ENCODE assay signal across 1 cellular context in genomic region chrX:13090261-13091110, GRCh38.
A peak's percentile ranks its signal among the peaks of the same experiment; 100 is the strongest.
TF ChIP-seq lines count a peak whose summit lies in the region.

No MANE protein-coding gene starts in this region.

TF ChIP-seq in K562, 482 proteins besides CTCF, POLR2A, EP300 and RAD21 (continued from another document and continues in another):
- TF ChIP-seq TBL1XR1 (IDR thresholded peaks at IDR 0.05; ENCODE audit: low read length in 2 of 2) (peak in 1 of 2 experiments; percentile 46; a peak in 1 of 4 replicates), SOX6 (IDR thresholded peaks at IDR 0.05) (peak; percentile 85; the same call in 1 of the 2 replicates), SMAD4 (CRISPR knock-in tag; conservative IDR thresholded peaks at IDR 0.05) (peak; percentile 53; the same call in 1 of the 2 replicates), MYC (IDR thresholded peaks at IDR 0.05; ENCODE audit: low read depth, low read length) (0 out of 2 replicates have a peak, but pooled peaks have one; percentile 24), MYC (CRISPR knock-in tag; IDR thresholded peaks at IDR 0.05; ENCODE audit: borderline replicate concordance, low read depth) (no peak), FOSL1 (tag; conservative IDR thresholded peaks at IDR 0.05) (peak; percentile 33; the same call in 1 of the 2 replicates), ELF1 (tag; IDR thresholded peaks at IDR 0.05) (0 out of 2 replicates have a peak, but pooled peaks have one; percentile 31), LEF1 (IDR thresholded peaks at IDR 0.05) (peak; percentile 16; the same call in 1 of the 2 replicates), TEAD1 (CRISPR knock-in tag; IDR thresholded peaks at IDR 0.05) (0 out of 4 replicates have a peak, but pooled peaks of 1 of the 2 experiments have one; percentile 59), ID3 (CRISPR knock-in tag; IDR thresholded peaks at IDR 0.05) (no peak), ID3 (tag; IDR thresholded peaks at IDR 0.05) (peak; percentile 68; the same call in 1 of the 2 replicates), ZNF512 (tag; IDR thresholded peaks at IDR 0.05) (no peak), SMARCA4 (IDR thresholded peaks at IDR 0.05) (peak; percentile 54; the same call in 1 of the 2 replicates), SMARCC2 (IDR thresholded peaks at IDR 0.05; ENCODE audit: low read depth) (peak; percentile 49; the same call in 1 of the 2 replicates), ZNF197 (CRISPR knock-in tag; IDR thresholded peaks at IDR 0.05; ENCODE audit: low read depth) (0 out of 2 replicates have a peak, but pooled peaks have one; percentile 40), TAL1 (IDR thresholded peaks at IDR 0.05) (peak; percentile 38), TRIM24 (IDR thresholded peaks at IDR 0.05) (peak in 1 of 2 experiments; percentile 54; a peak in 1 of 4 replicates), RAD51 (IDR thresholded peaks at IDR 0.05; ENCODE audit: borderline replicate concordance, low read depth) (no peak), ADNP (tag; IDR thresholded peaks at IDR 0.05) (peak; percentile 57; the same call in 1 of the 2 replicates), ZNF12 (CRISPR knock-in tag; IDR thresholded peaks at IDR 0.05) (no peak), ZEB2 (IDR thresholded peaks at IDR 0.05) (peak; percentile 18; the same call in 1 of the 2 replicates)
- TF ChIP-seq, protein P1, sequence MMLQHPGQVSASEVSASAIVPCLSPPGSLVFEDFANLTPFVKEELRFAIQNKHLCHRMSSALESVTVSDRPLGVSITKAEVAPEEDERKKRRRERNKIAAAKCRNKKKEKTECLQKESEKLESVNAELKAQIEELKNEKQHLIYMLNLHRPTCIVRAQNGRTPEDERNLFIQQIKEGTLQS (IDR thresholded peaks at IDR 0.05): peak; percentile 24; the same call in 1 of the 2 replicates
- TF ChIP-seq, protein P1 (CRISPR knock-in tag; conservative IDR thresholded peaks at IDR 0.05): no peak
- TF ChIP-seq, protein P2, sequence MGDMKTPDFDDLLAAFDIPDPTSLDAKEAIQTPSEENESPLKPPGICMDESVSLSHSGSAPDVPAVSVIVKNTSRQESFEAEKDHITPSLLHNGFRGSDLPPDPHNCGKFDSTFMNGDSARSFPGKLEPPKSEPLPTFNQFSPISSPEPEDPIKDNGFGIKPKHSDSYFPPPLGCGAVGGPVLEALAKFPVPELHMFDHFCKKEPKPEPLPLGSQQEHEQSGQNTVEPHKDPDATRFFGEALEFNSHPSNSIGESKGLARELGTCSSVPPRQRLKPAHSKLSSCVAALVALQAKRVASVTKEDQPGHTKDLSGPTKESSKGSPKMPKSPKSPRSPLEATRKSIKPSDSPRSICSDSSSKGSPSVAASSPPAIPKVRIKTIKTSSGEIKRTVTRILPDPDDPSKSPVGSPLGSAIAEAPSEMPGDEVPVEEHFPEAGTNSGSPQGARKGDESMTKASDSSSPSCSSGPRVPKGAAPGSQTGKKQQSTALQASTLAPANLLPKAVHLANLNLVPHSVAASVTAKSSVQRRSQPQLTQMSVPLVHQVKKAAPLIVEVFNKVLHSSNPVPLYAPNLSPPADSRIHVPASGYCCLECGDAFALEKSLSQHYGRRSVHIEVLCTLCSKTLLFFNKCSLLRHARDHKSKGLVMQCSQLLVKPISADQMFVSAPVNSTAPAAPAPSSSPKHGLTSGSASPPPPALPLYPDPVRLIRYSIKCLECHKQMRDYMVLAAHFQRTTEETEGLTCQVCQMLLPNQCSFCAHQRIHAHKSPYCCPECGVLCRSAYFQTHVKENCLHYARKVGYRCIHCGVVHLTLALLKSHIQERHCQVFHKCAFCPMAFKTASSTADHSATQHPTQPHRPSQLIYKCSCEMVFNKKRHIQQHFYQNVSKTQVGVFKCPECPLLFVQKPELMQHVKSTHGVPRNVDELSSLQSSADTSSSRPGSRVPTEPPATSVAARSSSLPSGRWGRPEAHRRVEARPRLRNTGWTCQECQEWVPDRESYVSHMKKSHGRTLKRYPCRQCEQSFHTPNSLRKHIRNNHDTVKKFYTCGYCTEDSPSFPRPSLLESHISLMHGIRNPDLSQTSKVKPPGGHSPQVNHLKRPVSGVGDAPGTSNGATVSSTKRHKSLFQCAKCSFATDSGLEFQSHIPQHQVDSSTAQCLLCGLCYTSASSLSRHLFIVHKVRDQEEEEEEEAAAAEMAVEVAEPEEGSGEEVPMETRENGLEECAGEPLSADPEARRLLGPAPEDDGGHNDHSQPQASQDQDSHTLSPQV (IDR thresholded peaks at IDR 0.05): peak; percentile 47; the same call in 1 of the 2 replicates
- TF ChIP-seq, protein P3, sequence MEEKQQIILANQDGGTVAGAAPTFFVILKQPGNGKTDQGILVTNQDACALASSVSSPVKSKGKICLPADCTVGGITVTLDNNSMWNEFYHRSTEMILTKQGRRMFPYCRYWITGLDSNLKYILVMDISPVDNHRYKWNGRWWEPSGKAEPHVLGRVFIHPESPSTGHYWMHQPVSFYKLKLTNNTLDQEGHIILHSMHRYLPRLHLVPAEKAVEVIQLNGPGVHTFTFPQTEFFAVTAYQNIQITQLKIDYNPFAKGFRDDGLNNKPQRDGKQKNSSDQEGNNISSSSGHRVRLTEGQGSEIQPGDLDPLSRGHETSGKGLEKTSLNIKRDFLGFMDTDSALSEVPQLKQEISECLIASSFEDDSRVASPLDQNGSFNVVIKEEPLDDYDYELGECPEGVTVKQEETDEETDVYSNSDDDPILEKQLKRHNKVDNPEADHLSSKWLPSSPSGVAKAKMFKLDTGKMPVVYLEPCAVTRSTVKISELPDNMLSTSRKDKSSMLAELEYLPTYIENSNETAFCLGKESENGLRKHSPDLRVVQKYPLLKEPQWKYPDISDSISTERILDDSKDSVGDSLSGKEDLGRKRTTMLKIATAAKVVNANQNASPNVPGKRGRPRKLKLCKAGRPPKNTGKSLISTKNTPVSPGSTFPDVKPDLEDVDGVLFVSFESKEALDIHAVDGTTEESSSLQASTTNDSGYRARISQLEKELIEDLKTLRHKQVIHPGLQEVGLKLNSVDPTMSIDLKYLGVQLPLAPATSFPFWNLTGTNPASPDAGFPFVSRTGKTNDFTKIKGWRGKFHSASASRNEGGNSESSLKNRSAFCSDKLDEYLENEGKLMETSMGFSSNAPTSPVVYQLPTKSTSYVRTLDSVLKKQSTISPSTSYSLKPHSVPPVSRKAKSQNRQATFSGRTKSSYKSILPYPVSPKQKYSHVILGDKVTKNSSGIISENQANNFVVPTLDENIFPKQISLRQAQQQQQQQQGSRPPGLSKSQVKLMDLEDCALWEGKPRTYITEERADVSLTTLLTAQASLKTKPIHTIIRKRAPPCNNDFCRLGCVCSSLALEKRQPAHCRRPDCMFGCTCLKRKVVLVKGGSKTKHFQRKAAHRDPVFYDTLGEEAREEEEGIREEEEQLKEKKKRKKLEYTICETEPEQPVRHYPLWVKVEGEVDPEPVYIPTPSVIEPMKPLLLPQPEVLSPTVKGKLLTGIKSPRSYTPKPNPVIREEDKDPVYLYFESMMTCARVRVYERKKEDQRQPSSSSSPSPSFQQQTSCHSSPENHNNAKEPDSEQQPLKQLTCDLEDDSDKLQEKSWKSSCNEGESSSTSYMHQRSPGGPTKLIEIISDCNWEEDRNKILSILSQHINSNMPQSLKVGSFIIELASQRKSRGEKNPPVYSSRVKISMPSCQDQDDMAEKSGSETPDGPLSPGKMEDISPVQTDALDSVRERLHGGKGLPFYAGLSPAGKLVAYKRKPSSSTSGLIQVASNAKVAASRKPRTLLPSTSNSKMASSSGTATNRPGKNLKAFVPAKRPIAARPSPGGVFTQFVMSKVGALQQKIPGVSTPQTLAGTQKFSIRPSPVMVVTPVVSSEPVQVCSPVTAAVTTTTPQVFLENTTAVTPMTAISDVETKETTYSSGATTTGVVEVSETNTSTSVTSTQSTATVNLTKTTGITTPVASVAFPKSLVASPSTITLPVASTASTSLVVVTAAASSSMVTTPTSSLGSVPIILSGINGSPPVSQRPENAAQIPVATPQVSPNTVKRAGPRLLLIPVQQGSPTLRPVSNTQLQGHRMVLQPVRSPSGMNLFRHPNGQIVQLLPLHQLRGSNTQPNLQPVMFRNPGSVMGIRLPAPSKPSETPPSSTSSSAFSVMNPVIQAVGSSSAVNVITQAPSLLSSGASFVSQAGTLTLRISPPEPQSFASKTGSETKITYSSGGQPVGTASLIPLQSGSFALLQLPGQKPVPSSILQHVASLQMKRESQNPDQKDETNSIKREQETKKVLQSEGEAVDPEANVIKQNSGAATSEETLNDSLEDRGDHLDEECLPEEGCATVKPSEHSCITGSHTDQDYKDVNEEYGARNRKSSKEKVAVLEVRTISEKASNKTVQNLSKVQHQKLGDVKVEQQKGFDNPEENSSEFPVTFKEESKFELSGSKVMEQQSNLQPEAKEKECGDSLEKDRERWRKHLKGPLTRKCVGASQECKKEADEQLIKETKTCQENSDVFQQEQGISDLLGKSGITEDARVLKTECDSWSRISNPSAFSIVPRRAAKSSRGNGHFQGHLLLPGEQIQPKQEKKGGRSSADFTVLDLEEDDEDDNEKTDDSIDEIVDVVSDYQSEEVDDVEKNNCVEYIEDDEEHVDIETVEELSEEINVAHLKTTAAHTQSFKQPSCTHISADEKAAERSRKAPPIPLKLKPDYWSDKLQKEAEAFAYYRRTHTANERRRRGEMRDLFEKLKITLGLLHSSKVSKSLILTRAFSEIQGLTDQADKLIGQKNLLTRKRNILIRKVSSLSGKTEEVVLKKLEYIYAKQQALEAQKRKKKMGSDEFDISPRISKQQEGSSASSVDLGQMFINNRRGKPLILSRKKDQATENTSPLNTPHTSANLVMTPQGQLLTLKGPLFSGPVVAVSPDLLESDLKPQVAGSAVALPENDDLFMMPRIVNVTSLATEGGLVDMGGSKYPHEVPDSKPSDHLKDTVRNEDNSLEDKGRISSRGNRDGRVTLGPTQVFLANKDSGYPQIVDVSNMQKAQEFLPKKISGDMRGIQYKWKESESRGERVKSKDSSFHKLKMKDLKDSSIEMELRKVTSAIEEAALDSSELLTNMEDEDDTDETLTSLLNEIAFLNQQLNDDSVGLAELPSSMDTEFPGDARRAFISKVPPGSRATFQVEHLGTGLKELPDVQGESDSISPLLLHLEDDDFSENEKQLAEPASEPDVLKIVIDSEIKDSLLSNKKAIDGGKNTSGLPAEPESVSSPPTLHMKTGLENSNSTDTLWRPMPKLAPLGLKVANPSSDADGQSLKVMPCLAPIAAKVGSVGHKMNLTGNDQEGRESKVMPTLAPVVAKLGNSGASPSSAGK (IDR thresholded peaks at IDR 0.05): peak; percentile 72; the same call in 1 of the 2 replicates
- TF ChIP-seq, protein P4, sequence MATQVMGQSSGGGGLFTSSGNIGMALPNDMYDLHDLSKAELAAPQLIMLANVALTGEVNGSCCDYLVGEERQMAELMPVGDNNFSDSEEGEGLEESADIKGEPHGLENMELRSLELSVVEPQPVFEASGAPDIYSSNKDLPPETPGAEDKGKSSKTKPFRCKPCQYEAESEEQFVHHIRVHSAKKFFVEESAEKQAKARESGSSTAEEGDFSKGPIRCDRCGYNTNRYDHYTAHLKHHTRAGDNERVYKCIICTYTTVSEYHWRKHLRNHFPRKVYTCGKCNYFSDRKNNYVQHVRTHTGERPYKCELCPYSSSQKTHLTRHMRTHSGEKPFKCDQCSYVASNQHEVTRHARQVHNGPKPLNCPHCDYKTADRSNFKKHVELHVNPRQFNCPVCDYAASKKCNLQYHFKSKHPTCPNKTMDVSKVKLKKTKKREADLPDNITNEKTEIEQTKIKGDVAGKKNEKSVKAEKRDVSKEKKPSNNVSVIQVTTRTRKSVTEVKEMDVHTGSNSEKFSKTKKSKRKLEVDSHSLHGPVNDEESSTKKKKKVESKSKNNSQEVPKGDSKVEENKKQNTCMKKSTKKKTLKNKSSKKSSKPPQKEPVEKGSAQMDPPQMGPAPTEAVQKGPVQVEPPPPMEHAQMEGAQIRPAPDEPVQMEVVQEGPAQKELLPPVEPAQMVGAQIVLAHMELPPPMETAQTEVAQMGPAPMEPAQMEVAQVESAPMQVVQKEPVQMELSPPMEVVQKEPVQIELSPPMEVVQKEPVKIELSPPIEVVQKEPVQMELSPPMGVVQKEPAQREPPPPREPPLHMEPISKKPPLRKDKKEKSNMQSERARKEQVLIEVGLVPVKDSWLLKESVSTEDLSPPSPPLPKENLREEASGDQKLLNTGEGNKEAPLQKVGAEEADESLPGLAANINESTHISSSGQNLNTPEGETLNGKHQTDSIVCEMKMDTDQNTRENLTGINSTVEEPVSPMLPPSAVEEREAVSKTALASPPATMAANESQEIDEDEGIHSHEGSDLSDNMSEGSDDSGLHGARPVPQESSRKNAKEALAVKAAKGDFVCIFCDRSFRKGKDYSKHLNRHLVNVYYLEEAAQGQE (CRISPR knock-in tag; IDR thresholded peaks at IDR 0.05; ENCODE audit: low read depth): no peak
- TF ChIP-seq, protein P5, sequence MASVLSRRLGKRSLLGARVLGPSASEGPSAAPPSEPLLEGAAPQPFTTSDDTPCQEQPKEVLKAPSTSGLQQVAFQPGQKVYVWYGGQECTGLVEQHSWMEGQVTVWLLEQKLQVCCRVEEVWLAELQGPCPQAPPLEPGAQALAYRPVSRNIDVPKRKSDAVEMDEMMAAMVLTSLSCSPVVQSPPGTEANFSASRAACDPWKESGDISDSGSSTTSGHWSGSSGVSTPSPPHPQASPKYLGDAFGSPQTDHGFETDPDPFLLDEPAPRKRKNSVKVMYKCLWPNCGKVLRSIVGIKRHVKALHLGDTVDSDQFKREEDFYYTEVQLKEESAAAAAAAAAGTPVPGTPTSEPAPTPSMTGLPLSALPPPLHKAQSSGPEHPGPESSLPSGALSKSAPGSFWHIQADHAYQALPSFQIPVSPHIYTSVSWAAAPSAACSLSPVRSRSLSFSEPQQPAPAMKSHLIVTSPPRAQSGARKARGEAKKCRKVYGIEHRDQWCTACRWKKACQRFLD (CRISPR knock-in tag; IDR thresholded peaks at IDR 0.05): peak; percentile 66
- TF ChIP-seq, protein P6, sequence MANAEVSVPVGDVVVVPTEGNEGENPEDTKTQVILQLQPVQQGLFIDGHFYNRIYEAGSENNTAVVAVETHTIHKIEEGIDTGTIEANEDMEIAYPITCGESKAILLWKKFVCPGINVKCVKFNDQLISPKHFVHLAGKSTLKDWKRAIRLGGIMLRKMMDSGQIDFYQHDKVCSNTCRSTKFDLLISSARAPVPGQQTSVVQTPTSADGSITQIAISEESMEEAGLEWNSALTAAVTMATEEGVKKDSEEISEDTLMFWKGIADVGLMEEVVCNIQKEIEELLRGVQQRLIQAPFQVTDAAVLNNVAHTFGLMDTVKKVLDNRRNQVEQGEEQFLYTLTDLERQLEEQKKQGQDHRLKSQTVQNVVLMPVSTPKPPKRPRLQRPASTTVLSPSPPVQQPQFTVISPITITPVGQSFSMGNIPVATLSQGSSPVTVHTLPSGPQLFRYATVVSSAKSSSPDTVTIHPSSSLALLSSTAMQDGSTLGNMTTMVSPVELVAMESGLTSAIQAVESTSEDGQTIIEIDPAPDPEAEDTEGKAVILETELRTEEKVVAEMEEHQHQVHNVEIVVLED (CRISPR knock-in tag; IDR thresholded peaks at IDR 0.05): 0 out of 2 replicates have a peak, but pooled peaks have one; percentile 9
